Comparison of ENCODE assay signal across 18 cellular contexts in the genomic region with DNA sequence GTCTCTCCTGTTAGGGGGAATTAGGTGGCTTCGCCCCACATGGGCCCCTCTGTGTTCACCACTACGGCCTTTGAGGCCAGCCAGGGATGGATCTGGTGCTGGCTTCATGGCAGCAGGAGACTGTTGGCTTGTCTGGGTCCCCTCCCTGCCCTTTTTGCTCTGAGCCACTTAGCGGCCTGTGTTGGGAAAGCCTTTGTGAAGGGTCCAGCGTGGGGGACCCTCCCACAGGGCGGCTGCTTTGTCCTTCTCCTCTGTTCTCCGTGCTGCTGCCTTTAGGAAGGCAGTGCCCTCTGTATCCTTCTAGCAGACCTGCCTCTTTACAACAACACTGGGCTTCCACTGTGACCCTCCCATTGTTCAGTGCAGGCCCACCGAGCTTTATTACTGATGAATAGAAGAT.
DNase-seq lines count a peak whose midpoint lies in the region; ATAC-seq and TF ChIP-seq lines count a peak whose summit lies in the region.
"Had no signal": no experiment of that assay in that cellular context is flagged by ENCODE, and none has a peak within 500 bp of the region (broad histone marks: within the 10 kb centered on the region; RNA-seq: fewer than 3 reads in every experiment).

No MANE protein-coding gene starts in this region.

- no peak overlapping the region for H3K27ac Mint-ChIP-seq in WTC11
- H3K27ac Mint-ChIP-seq in T-helper 2 cell treated with Interferon-gamma antibody and Interleukin-4, amounts not matched to agents 5 μg/mL and 100 μg/mL, for 36 hours: no peak overlapping the region
- H3K27ac Mint-ChIP-seq in CD4-positive, alpha-beta T cell: no peak overlapping the region
- H3K27ac Mint-ChIP-seq: CD8-positive, alpha-beta T cell had no signal

- no peak overlapping the region for H2AK5ac ChIP-seq in neuronal stem cell (ENCODE audit: low read depth, low read length)

- H3K36me3 ChIP-seq in H7 (replicated peaks; ENCODE audit: control insufficient read depth, insufficient read depth, low read length): no peaks in the 10 kb centered on the region
- H3K36me3 ChIP-seq in neuronal stem cell (replicated peaks in 1 of 2; ENCODE audit: control insufficient read depth in 2 of 2, insufficient read depth in 2 of 2, low read length in 2 of 2): no peaks in the 10 kb centered on the region
- H3K36me3 ChIP-seq: BE2C had no signal

- peak overlapping the region; percentile 40 for H3K4me2 ChIP-seq in neuronal stem cell (ENCODE audit: insufficient read depth, low read length, poor library complexity, severe bottlenecking)
- H3K4me2 ChIP-seq: A549 had no signal

- H3K4me1 Mint-ChIP-seq in WTC11: peaks cover 2% of the 10 kb centered on the region; the same call in 1 of the 2 replicates
- no peaks in the 10 kb centered on the region for H3K4me1 Mint-ChIP-seq in T-helper 2 cell treated with Interferon-gamma antibody and Interleukin-4, amounts not matched to agents 5 μg/mL and 100 μg/mL, for 36 hours (ENCODE audit: low read depth)
- H3K4me1 Mint-ChIP-seq in CD4-positive, alpha-beta T cell (ENCODE audit: low read depth): no peaks in the 10 kb centered on the region

- no peak overlapping the region for H3K4ac ChIP-seq in neuronal stem cell (ENCODE audit: low read length)

- intact Hi-C loops in left ventricle myocardium superior (cut with micrococcal nuclease): no loop called here
- intact Hi-C loops in CD4-positive, alpha-beta T cell (cut with DNase I, micrococcal nuclease): no loop called here

- H3K23ac ChIP-seq in neuronal stem cell (ENCODE audit: low read depth, low read length, poor library complexity): no peak overlapping the region

- H4K8ac ChIP-seq in neuronal stem cell (ENCODE audit: low read depth, low read length): no peak overlapping the region

- DNase-seq in H7 (peak; percentile 35), WTC11 (ENCODE audit: low spot score) (no peak), iPS-NIHi11 (ENCODE audit: low spot score) (peak; percentile 38), neuronal stem cell (ENCODE audit: low spot score) (peak; percentile 62), left ventricle myocardium superior (no peak)
- no peak for DNase-seq in T-helper 2 cell treated with Interferon-gamma antibody and Interleukin-4, amounts not matched to agents 5 μg/mL and 100 μg/mL, for 36 hours (ENCODE audit: low spot score)
- DNase-seq in CD4-positive, alpha-beta T cell: no peak
- DNase-seq: BE2C; CD8-positive, alpha-beta T cell; COR-L47; DMS153; DMS79 treated with DMSO at 0.1 percent for 48 hours; EL; GDM1; H9 had no signal

- CTCF ChIA-PET in WTC11 (lab: Charles Lee): interaction anchor here (1.0 kb wide), 1 partner anchor 15 kb away, joined by 4 read pairs; no protein-coding TSS in a partner anchor
- CTCF ChIA-PET in CD4-positive, alpha-beta T cell (lab: Charles Lee): no interaction called here

- peaks cover 8% of the 10 kb centered on the region for H3K9me3 Mint-ChIP-seq in WTC11
- H3K9me3 Mint-ChIP-seq in T-helper 2 cell treated with Interferon-gamma antibody and Interleukin-4, amounts not matched to agents 5 μg/mL and 100 μg/mL, for 36 hours: no peaks in the 10 kb centered on the region
- no peaks in the 10 kb centered on the region for H3K9me3 Mint-ChIP-seq in CD4-positive, alpha-beta T cell
- H3K9me3 Mint-ChIP-seq: CD8-positive, alpha-beta T cell had no signal

- peak overlapping the region; percentile 71 for H2AFZ ChIP-seq in neuronal stem cell (ENCODE audit: low read length)

- no peaks in the 10 kb centered on the region for H3K27me3 Mint-ChIP-seq in WTC11 (ENCODE audit: low read depth)
- no peaks in the 10 kb centered on the region for H3K27me3 Mint-ChIP-seq in T-helper 2 cell treated with Interferon-gamma antibody and Interleukin-4, amounts not matched to agents 5 μg/mL and 100 μg/mL, for 36 hours (ENCODE audit: low read depth)
- H3K27me3 Mint-ChIP-seq in CD4-positive, alpha-beta T cell: peaks cover 17% of the 10 kb centered on the region

- H2BK12ac ChIP-seq in neuronal stem cell (ENCODE audit: low read length): no peak overlapping the region

- H3K79me1 ChIP-seq in neuronal stem cell (ENCODE audit: low read depth, low read length): no peaks in the 10 kb centered on the region

- POLR2A ChIA-PET in WTC11 (lab: Charles Lee): no interaction called here
- POLR2A ChIA-PET in CD4-positive, alpha-beta T cell (lab: Charles Lee): no interaction called here

- peak overlapping the region; percentile 40 for H2BK5ac ChIP-seq in neuronal stem cell (ENCODE audit: low read length)

- peak overlapping the region; percentile 38 for H3K27ac ChIP-seq in neuronal stem cell (replicated peaks; ENCODE audit: low read length)
- H3K27ac ChIP-seq in CD4-positive, alpha-beta T cell (ENCODE audit: low read depth, low read length): no peak overlapping the region
- H3K27ac ChIP-seq: A549, C4-2B had no signal

- H3K18ac ChIP-seq in neuronal stem cell (ENCODE audit: low read length): peak overlapping the region; percentile 68

- 0 out of 2 replicates have a peak, but pooled peaks cover 3% of the 10 kb centered on the region for H3K36me3 Mint-ChIP-seq in WTC11
- no peaks in the 10 kb centered on the region for H3K36me3 Mint-ChIP-seq in T-helper 2 cell treated with Interferon-gamma antibody and Interleukin-4, amounts not matched to agents 5 μg/mL and 100 μg/mL, for 36 hours (ENCODE audit: low read depth)
- no peaks in the 10 kb centered on the region for H3K36me3 Mint-ChIP-seq in CD4-positive, alpha-beta T cell (ENCODE audit: low read depth)
- H3K36me3 Mint-ChIP-seq: CD8-positive, alpha-beta T cell had no signal

- WGBS in neuronal stem cell (ENCODE audit: extremely low coverage in 2 of 2, insufficient read length in 2 of 2, insufficient replicate concordance in 1 of 2), 2 donors: no CpG with 5 or more reads among the region's 7 CpGs

- no peak overlapping the region for H3K14ac ChIP-seq in neuronal stem cell (ENCODE audit: low read length)

- H2BK15ac ChIP-seq in neuronal stem cell (ENCODE audit: low read length): no peak overlapping the region

- H3K27me3 ChIP-seq in H7 (ENCODE audit: control insufficient read depth, insufficient read depth, low read length) (no peaks in the 10 kb centered on the region), neuronal stem cell (ENCODE audit: control insufficient read depth in 3 of 3, insufficient read depth in 3 of 3, low read depth in 1 of 3, low read length in 3 of 3) (no peaks in the 10 kb centered on the region)
- H3K27me3 ChIP-seq in CD4-positive, alpha-beta T cell (ENCODE audit: control insufficient read depth, insufficient read depth, low read length): no peaks in the 10 kb centered on the region
- H3K27me3 ChIP-seq: BE2C had no signal

- H3K4me3 Mint-ChIP-seq in WTC11: no peak overlapping the region
- H3K4me3 Mint-ChIP-seq in T-helper 2 cell treated with Interferon-gamma antibody and Interleukin-4, amounts not matched to agents 5 μg/mL and 100 μg/mL, for 36 hours: no peak overlapping the region
- H3K4me3 Mint-ChIP-seq in CD4-positive, alpha-beta T cell: no peak overlapping the region
- H3K4me3 Mint-ChIP-seq: CD8-positive, alpha-beta T cell; H9 had no signal

- no peak overlapping the region for H2BK120ac ChIP-seq in neuronal stem cell (ENCODE audit: low read depth, low read length)

- H3K9ac ChIP-seq in neuronal stem cell (ENCODE audit: low read depth, low read length, poor library complexity): no peak overlapping the region

- no peaks in the 10 kb centered on the region for H3K9me3 ChIP-seq in neuronal stem cell (replicated peaks in 1 of 2; ENCODE audit: control insufficient read depth in 2 of 2, insufficient read depth in 1 of 2, low read depth in 1 of 2, low read length in 2 of 2)
- H3K9me3 ChIP-seq in CD4-positive, alpha-beta T cell (ENCODE audit: control insufficient read depth, low read length): no peaks in the 10 kb centered on the region
- H3K9me3 ChIP-seq: A549, BE2C had no signal

- H3K4me1 ChIP-seq in neuronal stem cell (ENCODE audit: control insufficient read depth in 2 of 2, insufficient read depth in 1 of 2, low read depth in 1 of 2, low read length in 2 of 2): peaks cover 8 to 17% of the 10 kb centered on the region in 2 donors
- H3K4me1 ChIP-seq: A549, BE2C had no signal

- TF ChIP-seq CTCF in WTC11 (IDR thresholded peaks at IDR 0.05): no peak
- no peak for TF ChIP-seq CTCF in CD4-positive, alpha-beta T cell (IDR thresholded peaks at IDR 0.05)

- ATAC-seq in WTC11: peak; percentile 75
- no peak for ATAC-seq in left ventricle myocardium superior
- no peak for ATAC-seq in CD4-positive, alpha-beta T cell (ENCODE audit: poor library complexity)
- ATAC-seq in HG02852 (IDR thresholded peaks at IDR 0.05; ENCODE audit: unreplicated experiment): no peak
- ATAC-seq: A549; CD8-positive, alpha-beta T cell had no signal

- H4K91ac ChIP-seq in neuronal stem cell (ENCODE audit: low read depth, low read length, poor library complexity): no peak overlapping the region

- H3K4me3 ChIP-seq in H7 (ENCODE audit: insufficient read depth, low read depth, low read length) (no peak overlapping the region), neuronal stem cell (ENCODE audit: low read length in 2 of 2) (no peak overlapping the region)
- H3K4me3 ChIP-seq: A549 had no signal

Comparison
In these comparisons a context has a peak if more than half of its experiments do, and no peak if none do; other contexts are left out.
1. DNase-seq: peak in H7 (single experiment), iPS-NIHi11 (single experiment) and neuronal stem cell (single experiment); none in WTC11 (single experiment), left ventricle myocardium superior (single experiment), T-helper 2 cell treated with Interferon-gamma antibody and Interleukin-4, amounts not matched to agents 5 μg/mL and 100 μg/mL, for 36 hours (single experiment) and CD4-positive, alpha-beta T cell (0 of 10).